Comparison of ENCODE assay signal across 27 cellular contexts in genomic region chrX:18151157-18151556, GRCh38.
"Had no signal": no experiment of that assay in that cellular context is flagged by ENCODE, and none has a peak within 500 bp of the region (broad histone marks: within the 10 kb centered on the region; RNA-seq: fewer than 3 reads in every experiment).

No MANE protein-coding gene starts in this region.

- ATAC-seq: activated CD4-positive, alpha-beta T cell treated with anti-CD3 and anti-CD28 coated beads for 36 hours; activated naive CD4-positive, alpha-beta T cell treated with anti-CD3 and anti-CD28 coated beads, Interleukin-2, amount 50 U/mL, for 72 hours; activated T-cell treated with anti-CD3 and anti-CD28 coated beads, Interleukin-2, amount 50 U/mL, for 72 hours; effector memory CD8-positive, alpha-beta T cell; foreskin keratinocyte; gastroesophageal sphincter had no signal

- H3K36me3 Mint-ChIP-seq: activated CD4-positive, alpha-beta memory T cell treated with anti-CD3 and anti-CD28 coated beads for 36 hours; activated naive CD4-positive, alpha-beta T cell treated with anti-CD3 and anti-CD28 coated beads, Interleukin-2, amount 10 ng/mL, durations not matched to agents 7 days and 5 days; activated naive CD8-positive, alpha-beta T cell treated with anti-CD3 and anti-CD28 coated beads, Interleukin-2, amount 10 ng/mL, durations not matched to agents 7 days and 5 days had no signal

- H3K27me3 ChIP-seq: ascending aorta, brain microvascular endothelial cell, esophagus muscularis mucosa, foreskin keratinocyte, gastroesophageal sphincter had no signal

- H3K9me3 ChIP-seq: ascending aorta, esophagus muscularis mucosa, gastroesophageal sphincter had no signal

- H3K27ac Mint-ChIP-seq: activated CD4-positive, alpha-beta memory T cell treated with anti-CD3 and anti-CD28 coated beads for 36 hours; activated CD4-positive, alpha-beta T cell treated with anti-CD3 and anti-CD28 coated beads for 36 hours; activated CD4-positive, alpha-beta T cell treated with anti-CD3 and anti-CD28 coated beads, Interleukin-2, amount 10 ng/mL, durations not matched to agents 24 days and 14 days; activated naive CD4-positive, alpha-beta T cell treated with anti-CD3 and anti-CD28 coated beads, Interleukin-2, amount 10 ng/mL, durations not matched to agents 7 days and 5 days; activated naive CD4-positive, alpha-beta T cell treated with anti-CD3 and anti-CD28 coated beads, Interleukin-2, amount 50 U/mL, for 72 hours; activated naive CD8-positive, alpha-beta T cell treated with anti-CD3 and anti-CD28 coated beads, Interleukin-2, amount 10 ng/mL, durations not matched to agents 7 days and 5 days; activated T-cell treated with anti-CD3 and anti-CD28 coated beads, Interleukin-2, amount 50 U/mL, for 24 hours; activated T-cell treated with anti-CD3 and anti-CD28 coated beads, Interleukin-2, amount 50 U/mL, for 72 hours; effector memory CD8-positive, alpha-beta T cell had no signal

- H3K27ac ChIP-seq: ascending aorta, brain microvascular endothelial cell, esophagus muscularis mucosa, foreskin keratinocyte, gastroesophageal sphincter had no signal

- DNase-seq: activated CD4-positive, alpha-beta memory T cell treated with anti-CD3 and anti-CD28 coated beads for 36 hours; activated CD4-positive, alpha-beta T cell treated with anti-CD3 and anti-CD28 coated beads for 36 hours; activated CD4-positive, alpha-beta T cell treated with anti-CD3 and anti-CD28 coated beads, Interleukin-2, amount 10 ng/mL, durations not matched to agents 24 days and 14 days; activated CD4-positive, CD25-positive, alpha-beta regulatory T cell; activated CD4-positive, CD25-positive, alpha-beta regulatory T cell treated with anti-CD3 and anti-CD28 coated beads, Interleukin-2, amount 50 U/mL, for 72 hours; activated CD8-positive, alpha-beta memory T cell treated with anti-CD3 and anti-CD28 coated beads, Interleukin-2, amount 50 U/mL, for 48 hours; activated gamma-delta T cell; activated naive CD4-positive, alpha-beta T cell; activated naive CD4-positive, alpha-beta T cell treated with anti-CD3 and anti-CD28 coated beads, Interleukin-2, amount 10 ng/mL, durations not matched to agents 7 days and 5 days; activated naive CD8-positive, alpha-beta T cell treated with anti-CD3 and anti-CD28 coated beads, Interleukin-2, amount 10 ng/mL, durations not matched to agents 7 days and 5 days; activated T-cell treated with anti-CD3 and anti-CD28 coated beads for 4 hours; activated T-cell treated with anti-CD3 and anti-CD28 coated beads, Interleukin-2, amount 50 U/mL, for 24 hours; activated T-cell treated with anti-CD3 and anti-CD28 coated beads, Interleukin-2, amount 50 U/mL, for 72 hours; brain microvascular endothelial cell; caudate nucleus; cortex of kidney; dermis blood vessel endothelial cell; effector CD4-positive, alpha-beta T cell; effector memory CD8-positive, alpha-beta T cell; foreskin keratinocyte; T-helper 2 cell had no signal

- FAIRE-seq: bronchial epithelial cell, colon had no signal

- H3K27me3 Mint-ChIP-seq: activated CD4-positive, alpha-beta memory T cell treated with anti-CD3 and anti-CD28 coated beads for 36 hours; activated CD4-positive, alpha-beta T cell treated with anti-CD3 and anti-CD28 coated beads, Interleukin-2, amount 10 ng/mL, durations not matched to agents 24 days and 14 days; activated naive CD4-positive, alpha-beta T cell treated with anti-CD3 and anti-CD28 coated beads, Interleukin-2, amount 10 ng/mL, durations not matched to agents 7 days and 5 days; activated naive CD8-positive, alpha-beta T cell treated with anti-CD3 and anti-CD28 coated beads, Interleukin-2, amount 10 ng/mL, durations not matched to agents 7 days and 5 days had no signal

- H3K4me1 ChIP-seq: ascending aorta, esophagus muscularis mucosa, foreskin keratinocyte, gastroesophageal sphincter had no signal

- H3K4me3 ChIP-seq: ascending aorta, esophagus muscularis mucosa, gastroesophageal sphincter had no signal

- H3K9me3 Mint-ChIP-seq: activated CD4-positive, alpha-beta memory T cell treated with anti-CD3 and anti-CD28 coated beads for 36 hours; activated CD4-positive, alpha-beta T cell treated with anti-CD3 and anti-CD28 coated beads, Interleukin-2, amount 10 ng/mL, durations not matched to agents 24 days and 14 days; activated naive CD4-positive, alpha-beta T cell treated with anti-CD3 and anti-CD28 coated beads, Interleukin-2, amount 10 ng/mL, durations not matched to agents 7 days and 5 days; activated naive CD4-positive, alpha-beta T cell treated with anti-CD3 and anti-CD28 coated beads, Interleukin-2, amount 50 U/mL, for 72 hours; activated naive CD8-positive, alpha-beta T cell treated with anti-CD3 and anti-CD28 coated beads, Interleukin-2, amount 10 ng/mL, durations not matched to agents 7 days and 5 days; effector memory CD8-positive, alpha-beta T cell had no signal

- H3K36me3 ChIP-seq: ascending aorta, brain microvascular endothelial cell, esophagus muscularis mucosa, gastroesophageal sphincter had no signal

- H3K4me3 Mint-ChIP-seq: activated CD4-positive, alpha-beta memory T cell treated with anti-CD3 and anti-CD28 coated beads for 36 hours; activated CD4-positive, alpha-beta T cell treated with anti-CD3 and anti-CD28 coated beads for 36 hours; activated CD4-positive, alpha-beta T cell treated with anti-CD3 and anti-CD28 coated beads, Interleukin-2, amount 10 ng/mL, durations not matched to agents 24 days and 14 days; activated naive CD4-positive, alpha-beta T cell treated with anti-CD3 and anti-CD28 coated beads, Interleukin-2, amount 10 ng/mL, durations not matched to agents 7 days and 5 days; activated naive CD8-positive, alpha-beta T cell treated with anti-CD3 and anti-CD28 coated beads, Interleukin-2, amount 10 ng/mL, durations not matched to agents 7 days and 5 days; activated T-cell treated with anti-CD3 and anti-CD28 coated beads, Interleukin-2, amount 50 U/mL, for 24 hours; activated T-cell treated with anti-CD3 and anti-CD28 coated beads, Interleukin-2, amount 50 U/mL, for 72 hours; effector memory CD8-positive, alpha-beta T cell had no signal

- H3K4me1 Mint-ChIP-seq: activated CD4-positive, alpha-beta T cell treated with anti-CD3 and anti-CD28 coated beads for 36 hours; activated CD4-positive, alpha-beta T cell treated with anti-CD3 and anti-CD28 coated beads, Interleukin-2, amount 10 ng/mL, durations not matched to agents 24 days and 14 days; activated naive CD4-positive, alpha-beta T cell treated with anti-CD3 and anti-CD28 coated beads, Interleukin-2, amount 10 ng/mL, durations not matched to agents 7 days and 5 days; activated naive CD8-positive, alpha-beta T cell treated with anti-CD3 and anti-CD28 coated beads, Interleukin-2, amount 10 ng/mL, durations not matched to agents 7 days and 5 days had no signal
